In the genomic region with DNA sequence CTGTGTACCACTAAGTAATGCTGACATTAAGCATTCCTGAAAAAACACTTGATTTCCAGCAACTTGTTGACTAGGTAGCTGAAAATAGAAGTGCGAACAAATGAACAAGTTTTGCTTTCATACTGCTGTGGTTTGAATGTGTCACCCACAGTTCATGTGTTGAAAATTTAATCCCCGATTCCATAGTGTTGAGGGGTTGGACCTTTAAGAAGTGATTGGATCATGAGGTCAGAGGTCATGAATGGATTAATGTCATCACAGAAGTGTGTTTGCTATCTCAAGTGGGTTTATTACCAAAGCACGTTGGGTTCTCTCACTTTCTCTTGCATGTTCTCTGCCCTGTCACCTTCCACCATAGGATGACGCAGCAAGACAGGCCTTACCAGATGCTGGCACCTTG, we compare ENCODE assay signal across 13 cellular contexts.
"Had no signal": no experiment of that assay in that cellular context is flagged by ENCODE, and none has a peak within 500 bp of the region (broad histone marks: within the 10 kb centered on the region; RNA-seq: fewer than 3 reads in every experiment).

No MANE protein-coding gene starts in this region.

- ATAC-seq: esophagus mucosa, mucosa of descending colon had no signal

- H3K4me3 Mint-ChIP-seq: nephron progenitor cell had no signal

- H3K27ac Mint-ChIP-seq: nephron progenitor cell had no signal

- H3K9me3 ChIP-seq: mucosa of descending colon, sigmoid colon, stomach, thoracic aorta had no signal

- H3K9me3 Mint-ChIP-seq: nephron progenitor cell had no signal

- H3K27ac ChIP-seq: sigmoid colon, stomach, thoracic aorta had no signal

- H3K4me1 Mint-ChIP-seq: nephron progenitor cell had no signal

- H3K4me1 ChIP-seq: sigmoid colon, stomach had no signal

- H3K27me3 ChIP-seq: sigmoid colon, stomach had no signal

- H3K4me3 ChIP-seq: mucosa of descending colon, sigmoid colon, stomach, thoracic aorta had no signal

- DNase-seq: activated CD4-positive, alpha-beta T cell treated with anti-CD3 and anti-CD28 coated beads, Interleukin-2, amount 50 U/mL, for 4 hours; activated naive CD4-positive, alpha-beta T cell treated with anti-CD3 and anti-CD28 coated beads, Interleukin-2, amount 50 U/mL, for 16 hours; anterior cingulate cortex; mammary epithelial cell; mucosa of descending colon; nephron progenitor cell; sigmoid colon; stimulated activated CD4-positive, alpha-beta T cell treated with anti-CD3 and anti-CD28 coated beads, Interleukin-2, amount 100 ng/mL, for 48 hours; stomach; T-helper 2 cell had no signal

- FAIRE-seq: urothelium cell line had no signal
